Comparison of ENCODE assay signal across 1 cellular context in the genomic region with DNA sequence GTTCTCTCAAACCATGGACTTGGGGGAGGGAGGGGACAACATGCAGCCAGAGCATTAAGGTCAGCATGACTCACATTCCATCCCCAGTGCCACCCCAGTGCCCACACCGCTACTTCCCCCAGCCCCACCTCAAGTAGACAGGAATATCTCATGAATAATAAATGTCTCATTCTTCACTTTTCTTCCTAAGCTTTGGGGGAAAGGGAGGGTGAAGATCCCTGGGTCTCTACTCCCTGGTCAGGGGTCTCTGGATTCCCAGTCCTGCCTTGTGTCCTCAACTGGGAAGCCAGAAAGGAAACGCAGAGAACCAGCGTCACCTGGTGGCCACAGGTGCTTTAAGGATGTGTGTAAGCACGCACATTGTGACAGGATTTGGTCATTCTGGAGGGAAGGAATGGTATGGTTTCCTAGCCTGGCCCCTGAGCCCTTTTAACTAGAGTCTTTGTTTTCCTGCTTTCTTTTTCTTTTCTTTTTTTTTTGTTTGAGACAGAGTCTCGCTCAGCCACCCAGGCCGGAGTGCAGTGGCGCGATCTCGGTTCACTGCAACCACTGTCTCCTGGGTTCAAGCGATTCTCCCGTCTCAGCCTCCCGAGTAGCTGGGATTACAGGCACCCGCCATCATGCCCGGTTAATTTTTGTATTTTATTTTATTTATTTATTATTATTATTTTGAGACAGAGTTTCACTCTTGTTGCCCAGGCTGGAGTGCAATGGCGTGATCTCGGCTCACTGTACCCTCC.
TF ChIP-seq lines count a peak whose summit lies in the region.

No MANE protein-coding gene starts in this region.

TF ChIP-seq in HepG2, 621 proteins besides CTCF, POLR2A, EP300 and RAD21 (continued from another document and continues in another):
- TF ChIP-seq, protein P1, sequence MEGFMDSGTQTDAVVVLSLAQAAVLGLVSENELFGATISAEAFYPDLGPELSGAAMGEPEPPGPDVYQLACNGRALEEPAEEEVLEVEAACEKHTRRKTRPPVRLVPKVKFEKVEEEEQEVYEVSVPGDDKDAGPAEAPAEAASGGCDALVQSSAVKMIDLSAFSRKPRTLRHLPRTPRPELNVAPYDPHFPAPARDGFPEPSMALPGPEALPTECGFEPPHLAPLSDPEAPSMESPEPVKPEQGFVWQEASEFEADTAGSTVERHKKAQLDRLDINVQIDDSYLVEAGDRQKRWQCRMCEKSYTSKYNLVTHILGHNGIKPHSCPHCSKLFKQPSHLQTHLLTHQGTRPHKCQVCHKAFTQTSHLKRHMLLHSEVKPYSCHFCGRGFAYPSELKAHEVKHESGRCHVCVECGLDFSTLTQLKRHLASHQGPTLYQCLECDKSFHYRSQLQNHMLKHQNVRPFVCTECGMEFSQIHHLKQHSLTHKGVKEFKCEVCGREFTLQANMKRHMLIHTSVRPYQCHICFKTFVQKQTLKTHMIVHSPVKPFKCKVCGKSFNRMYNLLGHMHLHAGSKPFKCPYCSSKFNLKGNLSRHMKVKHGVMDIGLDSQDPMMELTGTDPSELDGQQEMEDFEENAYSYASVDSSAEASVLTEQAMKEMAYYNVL (CRISPR knock-in tag; IDR thresholded peaks at IDR 0.05; ENCODE audit: borderline replicate concordance): 0 out of 2 replicates have a peak, but pooled peaks have one; percentile 49
- TF ChIP-seq MAF1 (CRISPR knock-in tag; IDR thresholded peaks at IDR 0.05; ENCODE audit: borderline replicate concordance): no peak
- TF ChIP-seq NFIC (IDR thresholded peaks at IDR 0.05; ENCODE audit: low read length): no peak
- 0 out of 2 replicates have a peak, but pooled peaks have one; percentile 43 for TF ChIP-seq MIER2 (CRISPR knock-in tag; IDR thresholded peaks at IDR 0.05)
- no peak for TF ChIP-seq ZNF567 (CRISPR knock-in tag; IDR thresholded peaks at IDR 0.05; ENCODE audit: borderline replicate concordance)
- TF ChIP-seq, protein P2, sequence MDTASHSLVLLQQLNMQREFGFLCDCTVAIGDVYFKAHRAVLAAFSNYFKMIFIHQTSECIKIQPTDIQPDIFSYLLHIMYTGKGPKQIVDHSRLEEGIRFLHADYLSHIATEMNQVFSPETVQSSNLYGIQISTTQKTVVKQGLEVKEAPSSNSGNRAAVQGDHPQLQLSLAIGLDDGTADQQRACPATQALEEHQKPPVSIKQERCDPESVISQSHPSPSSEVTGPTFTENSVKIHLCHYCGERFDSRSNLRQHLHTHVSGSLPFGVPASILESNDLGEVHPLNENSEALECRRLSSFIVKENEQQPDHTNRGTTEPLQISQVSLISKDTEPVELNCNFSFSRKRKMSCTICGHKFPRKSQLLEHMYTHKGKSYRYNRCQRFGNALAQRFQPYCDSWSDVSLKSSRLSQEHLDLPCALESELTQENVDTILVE (CRISPR knock-in tag; IDR thresholded peaks at IDR 0.05): 0 out of 2 replicates have a peak, but pooled peaks have one; percentile 40
- TF ChIP-seq, protein P3, sequence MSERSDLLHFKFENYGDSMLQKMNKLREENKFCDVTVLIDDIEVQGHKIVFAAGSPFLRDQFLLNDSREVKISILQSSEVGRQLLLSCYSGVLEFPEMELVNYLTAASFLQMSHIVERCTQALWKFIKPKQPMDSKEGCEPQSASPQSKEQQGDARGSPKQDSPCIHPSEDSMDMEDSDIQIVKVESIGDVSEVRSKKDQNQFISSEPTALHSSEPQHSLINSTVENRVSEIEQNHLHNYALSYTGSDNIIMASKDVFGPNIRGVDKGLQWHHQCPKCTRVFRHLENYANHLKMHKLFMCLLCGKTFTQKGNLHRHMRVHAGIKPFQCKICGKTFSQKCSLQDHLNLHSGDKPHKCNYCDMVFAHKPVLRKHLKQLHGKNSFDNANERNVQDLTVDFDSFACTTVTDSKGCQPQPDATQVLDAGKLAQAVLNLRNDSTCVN (CRISPR knock-in tag; IDR thresholded peaks at IDR 0.05; ENCODE audit: borderline replicate concordance): no peak
- peak; percentile 59 for TF ChIP-seq GATAD2A (CRISPR knock-in tag; IDR thresholded peaks at IDR 0.05)
- peak; percentile 47; the same call in 1 of the 2 replicates for TF ChIP-seq TARDBP (CRISPR knock-in tag; IDR thresholded peaks at IDR 0.05)
- TF ChIP-seq, protein P4, sequence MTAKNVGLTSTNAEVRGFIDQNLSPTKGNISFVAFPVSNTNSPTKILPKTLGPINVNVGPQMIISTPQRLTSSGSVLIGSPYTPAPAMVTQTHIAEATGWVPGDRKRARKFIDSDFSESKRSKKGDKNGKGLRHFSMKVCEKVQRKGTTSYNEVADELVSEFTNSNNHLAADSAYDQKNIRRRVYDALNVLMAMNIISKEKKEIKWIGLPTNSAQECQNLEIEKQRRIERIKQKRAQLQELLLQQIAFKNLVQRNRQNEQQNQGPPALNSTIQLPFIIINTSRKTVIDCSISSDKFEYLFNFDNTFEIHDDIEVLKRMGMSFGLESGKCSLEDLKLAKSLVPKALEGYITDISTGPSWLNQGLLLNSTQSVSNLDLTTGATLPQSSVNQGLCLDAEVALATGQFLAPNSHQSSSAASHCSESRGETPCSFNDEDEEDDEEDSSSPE (CRISPR knock-in tag; IDR thresholded peaks at IDR 0.05): peak; percentile 48; the same call in 1 of the 2 replicates
- TF ChIP-seq, protein P5, sequence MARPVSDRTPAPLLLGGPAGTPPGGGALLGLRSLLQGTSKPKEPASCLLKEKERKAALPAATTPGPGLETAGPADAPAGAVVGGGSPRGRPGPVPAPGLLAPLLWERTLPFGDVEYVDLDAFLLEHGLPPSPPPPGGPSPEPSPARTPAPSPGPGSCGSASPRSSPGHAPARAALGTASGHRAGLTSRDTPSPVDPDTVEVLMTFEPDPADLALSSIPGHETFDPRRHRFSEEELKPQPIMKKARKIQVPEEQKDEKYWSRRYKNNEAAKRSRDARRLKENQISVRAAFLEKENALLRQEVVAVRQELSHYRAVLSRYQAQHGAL (CRISPR knock-in tag; IDR thresholded peaks at IDR 0.05; ENCODE audit: not compliant biosample characterization): no peak
- peak; percentile 67 for TF ChIP-seq RXRB (CRISPR knock-in tag; IDR thresholded peaks at IDR 0.05; ENCODE audit: borderline replicate concordance)
- TF ChIP-seq ZNF703 (CRISPR knock-in tag; IDR thresholded peaks at IDR 0.05; ENCODE audit: borderline replicate concordance): no peak
- TF ChIP-seq, protein P6, sequence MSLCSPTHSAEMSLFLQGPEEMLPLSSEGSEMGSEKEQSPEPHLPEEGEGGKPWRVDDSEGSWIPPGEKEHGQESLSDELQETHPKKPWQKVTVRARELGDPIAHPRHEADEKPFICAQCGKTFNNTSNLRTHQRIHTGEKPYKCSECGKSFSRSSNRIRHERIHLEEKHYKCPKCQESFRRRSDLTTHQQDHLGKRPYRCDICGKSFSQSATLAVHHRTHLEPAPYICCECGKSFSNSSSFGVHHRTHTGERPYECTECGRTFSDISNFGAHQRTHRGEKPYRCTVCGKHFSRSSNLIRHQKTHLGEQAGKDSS (CRISPR knock-in tag; IDR thresholded peaks at IDR 0.05; ENCODE audit: borderline replicate concordance, low read depth): peak; percentile 75; the same call in 1 of the 2 replicates
- no peak for TF ChIP-seq FOXC1 (CRISPR knock-in tag; IDR thresholded peaks at IDR 0.05; ENCODE audit: borderline replicate concordance)
- TF ChIP-seq, protein P7, sequence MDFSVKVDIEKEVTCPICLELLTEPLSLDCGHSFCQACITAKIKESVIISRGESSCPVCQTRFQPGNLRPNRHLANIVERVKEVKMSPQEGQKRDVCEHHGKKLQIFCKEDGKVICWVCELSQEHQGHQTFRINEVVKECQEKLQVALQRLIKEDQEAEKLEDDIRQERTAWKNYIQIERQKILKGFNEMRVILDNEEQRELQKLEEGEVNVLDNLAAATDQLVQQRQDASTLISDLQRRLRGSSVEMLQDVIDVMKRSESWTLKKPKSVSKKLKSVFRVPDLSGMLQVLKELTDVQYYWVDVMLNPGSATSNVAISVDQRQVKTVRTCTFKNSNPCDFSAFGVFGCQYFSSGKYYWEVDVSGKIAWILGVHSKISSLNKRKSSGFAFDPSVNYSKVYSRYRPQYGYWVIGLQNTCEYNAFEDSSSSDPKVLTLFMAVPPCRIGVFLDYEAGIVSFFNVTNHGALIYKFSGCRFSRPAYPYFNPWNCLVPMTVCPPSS (IDR thresholded peaks at IDR 0.05): no peak
- TF ChIP-seq, protein P8, sequence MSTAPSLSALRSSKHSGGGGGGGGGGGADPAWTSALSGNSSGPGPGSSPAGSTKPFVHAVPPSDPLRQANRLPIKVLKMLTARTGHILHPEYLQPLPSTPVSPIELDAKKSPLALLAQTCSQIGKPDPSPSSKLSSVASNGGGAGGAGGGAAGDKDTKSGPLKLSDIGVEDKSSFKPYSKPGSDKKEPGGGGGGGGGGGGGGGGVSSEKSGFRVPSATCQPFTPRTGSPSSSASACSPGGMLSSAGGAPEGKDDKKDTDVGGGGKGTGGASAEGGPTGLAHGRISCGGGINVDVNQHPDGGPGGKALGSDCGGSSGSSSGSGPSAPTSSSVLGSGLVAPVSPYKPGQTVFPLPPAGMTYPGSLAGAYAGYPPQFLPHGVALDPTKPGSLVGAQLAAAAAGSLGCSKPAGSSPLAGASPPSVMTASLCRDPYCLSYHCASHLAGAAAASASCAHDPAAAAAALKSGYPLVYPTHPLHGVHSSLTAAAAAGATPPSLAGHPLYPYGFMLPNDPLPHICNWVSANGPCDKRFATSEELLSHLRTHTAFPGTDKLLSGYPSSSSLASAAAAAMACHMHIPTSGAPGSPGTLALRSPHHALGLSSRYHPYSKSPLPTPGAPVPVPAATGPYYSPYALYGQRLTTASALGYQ (CRISPR knock-in tag; IDR thresholded peaks at IDR 0.05): no peak
- no peak for TF ChIP-seq TOE1 (CRISPR knock-in tag; IDR thresholded peaks at IDR 0.05)
- no peak for TF ChIP-seq FOSL1 (CRISPR knock-in tag; IDR thresholded peaks at IDR 0.05; ENCODE audit: borderline replicate concordance)
- TF ChIP-seq ZSCAN25 (CRISPR knock-in tag; IDR thresholded peaks at IDR 0.05): 0 out of 2 replicates have a peak, but pooled peaks have one; percentile 38
- TF ChIP-seq TBP (CRISPR knock-in tag; IDR thresholded peaks at IDR 0.05): no peak
- peak; percentile 29 for TF ChIP-seq XRCC5 (optimal IDR thresholded peaks at IDR 0.05; ENCODE audit: low read length)
- peak; percentile 52; the same call in 1 of the 2 replicates for TF ChIP-seq ZNF33B (CRISPR knock-in tag; IDR thresholded peaks at IDR 0.05)
- TF ChIP-seq, protein P9, sequence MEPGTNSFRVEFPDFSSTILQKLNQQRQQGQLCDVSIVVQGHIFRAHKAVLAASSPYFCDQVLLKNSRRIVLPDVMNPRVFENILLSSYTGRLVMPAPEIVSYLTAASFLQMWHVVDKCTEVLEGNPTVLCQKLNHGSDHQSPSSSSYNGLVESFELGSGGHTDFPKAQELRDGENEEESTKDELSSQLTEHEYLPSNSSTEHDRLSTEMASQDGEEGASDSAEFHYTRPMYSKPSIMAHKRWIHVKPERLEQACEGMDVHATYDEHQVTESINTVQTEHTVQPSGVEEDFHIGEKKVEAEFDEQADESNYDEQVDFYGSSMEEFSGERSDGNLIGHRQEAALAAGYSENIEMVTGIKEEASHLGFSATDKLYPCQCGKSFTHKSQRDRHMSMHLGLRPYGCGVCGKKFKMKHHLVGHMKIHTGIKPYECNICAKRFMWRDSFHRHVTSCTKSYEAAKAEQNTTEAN (CRISPR knock-in tag; conservative IDR thresholded peaks at IDR 0.05): 0 out of 2 replicates have a peak, but pooled peaks have one; percentile 36
- TF ChIP-seq ZNF670 (CRISPR knock-in tag; IDR thresholded peaks at IDR 0.05; ENCODE audit: borderline replicate concordance): no peak
- no peak for TF ChIP-seq FLYWCH1 (CRISPR knock-in tag; IDR thresholded peaks at IDR 0.05)
- TF ChIP-seq NR2F6 (IDR thresholded peaks at IDR 0.05): peak; percentile 64
- TF ChIP-seq NR2F6 (CRISPR knock-in tag; IDR thresholded peaks at IDR 0.05): peak; percentile 76; the same call in 1 of the 2 replicates
- peak; percentile 75; the same call in 1 of the 2 replicates for TF ChIP-seq ERF (CRISPR knock-in tag; IDR thresholded peaks at IDR 0.05)
- TF ChIP-seq ZNF292 (CRISPR knock-in tag; IDR thresholded peaks at IDR 0.05; ENCODE audit: borderline replicate concordance, low read depth): no peak
- TF ChIP-seq CEBPG (CRISPR knock-in tag; IDR thresholded peaks at IDR 0.05): 0 out of 2 replicates have a peak, but pooled peaks have one; percentile 17
- peak; percentile 50 for TF ChIP-seq SALL1 (CRISPR knock-in tag; IDR thresholded peaks at IDR 0.05)
- TF ChIP-seq, protein P10, sequence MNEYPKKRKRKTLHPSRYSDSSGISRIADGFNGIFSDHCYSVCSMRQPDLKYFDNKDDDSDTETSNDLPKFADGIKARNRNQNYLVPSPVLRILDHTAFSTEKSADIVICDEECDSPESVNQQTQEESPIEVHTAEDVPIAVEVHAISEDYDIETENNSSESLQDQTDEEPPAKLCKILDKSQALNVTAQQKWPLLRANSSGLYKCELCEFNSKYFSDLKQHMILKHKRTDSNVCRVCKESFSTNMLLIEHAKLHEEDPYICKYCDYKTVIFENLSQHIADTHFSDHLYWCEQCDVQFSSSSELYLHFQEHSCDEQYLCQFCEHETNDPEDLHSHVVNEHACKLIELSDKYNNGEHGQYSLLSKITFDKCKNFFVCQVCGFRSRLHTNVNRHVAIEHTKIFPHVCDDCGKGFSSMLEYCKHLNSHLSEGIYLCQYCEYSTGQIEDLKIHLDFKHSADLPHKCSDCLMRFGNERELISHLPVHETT (CRISPR knock-in tag; conservative IDR thresholded peaks at IDR 0.05): no peak
- 0 out of 2 replicates have a peak, but pooled peaks have one; percentile 77 for TF ChIP-seq ZFP90 (CRISPR knock-in tag; IDR thresholded peaks at IDR 0.05; ENCODE audit: borderline replicate concordance)
- no peak for TF ChIP-seq KDM5B (CRISPR knock-in tag; IDR thresholded peaks at IDR 0.05; ENCODE audit: borderline replicate concordance)
- TF ChIP-seq ZMYM4 (CRISPR knock-in tag; IDR thresholded peaks at IDR 0.05): peak; percentile 25; the same call in 1 of the 2 replicates
- TF ChIP-seq ZNF501 (CRISPR knock-in tag; IDR thresholded peaks at IDR 0.05): peak; percentile 73; the same call in 1 of the 2 replicates
- no peak for TF ChIP-seq MYNN (CRISPR knock-in tag; IDR thresholded peaks at IDR 0.05; ENCODE audit: low read depth)
- TF ChIP-seq, protein P11, sequence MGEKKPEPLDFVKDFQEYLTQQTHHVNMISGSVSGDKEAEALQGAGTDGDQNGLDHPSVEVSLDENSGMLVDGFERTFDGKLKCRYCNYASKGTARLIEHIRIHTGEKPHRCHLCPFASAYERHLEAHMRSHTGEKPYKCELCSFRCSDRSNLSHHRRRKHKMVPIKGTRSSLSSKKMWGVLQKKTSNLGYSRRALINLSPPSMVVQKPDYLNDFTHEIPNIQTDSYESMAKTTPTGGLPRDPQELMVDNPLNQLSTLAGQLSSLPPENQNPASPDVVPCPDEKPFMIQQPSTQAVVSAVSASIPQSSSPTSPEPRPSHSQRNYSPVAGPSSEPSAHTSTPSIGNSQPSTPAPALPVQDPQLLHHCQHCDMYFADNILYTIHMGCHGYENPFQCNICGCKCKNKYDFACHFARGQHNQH (CRISPR knock-in tag; IDR thresholded peaks at IDR 0.05): peak; percentile 22; the same call in 1 of the 2 replicates
- peak; percentile 45; the same call in 1 of the 2 replicates for TF ChIP-seq ZNF782 (CRISPR knock-in tag; IDR thresholded peaks at IDR 0.05; ENCODE audit: borderline replicate concordance)
- no peak for TF ChIP-seq ZNF136 (CRISPR knock-in tag; IDR thresholded peaks at IDR 0.05; ENCODE audit: low read depth)
- TF ChIP-seq PAX8 (CRISPR knock-in tag; IDR thresholded peaks at IDR 0.05; ENCODE audit: borderline replicate concordance): no peak
- no peak for TF ChIP-seq ASH2L (IDR thresholded peaks at IDR 0.05; ENCODE audit: insufficient read length, low read depth, low read length)
- TF ChIP-seq ZBTB7A (CRISPR knock-in tag; IDR thresholded peaks at IDR 0.05): 0 out of 2 replicates have a peak, but pooled peaks have one; percentile 50
- TF ChIP-seq TEAD3 (CRISPR knock-in tag; optimal IDR thresholded peaks at IDR 0.05; ENCODE audit: borderline replicate concordance): peak; percentile 87
- no peak for TF ChIP-seq SIX4 (CRISPR knock-in tag; IDR thresholded peaks at IDR 0.05)
